In genomic region chr15:88745075-88745474, GRCh38 we compare ENCODE assay signal across 19 cellular contexts. TPM values are rescaled to one million over a fixed set of nuclear protein-coding genes. Genes with fewer than 3 reads are reported as not detected.
"Had no signal": no experiment of that assay in that cellular context is flagged by ENCODE, and none has a peak within 500 bp of the region (broad histone marks: within the 10 kb centered on the region; RNA-seq: fewer than 3 reads in every experiment).

No MANE protein-coding gene starts in this region.

- H3K4me3 ChIP-seq: heart right ventricle, left ventricle myocardium inferior, neural progenitor cell, skin epidermis, stomach, vagina had no signal

- H3K9ac ChIP-seq: neural progenitor cell, parathyroid adenoma had no signal

- H3K9me3 ChIP-seq: heart right ventricle, left ventricle myocardium inferior, stomach, vagina had no signal

- H3K9me3 Mint-ChIP-seq: activated CD4-positive, alpha-beta memory T cell treated with anti-CD3 and anti-CD28 coated beads, Interleukin-2, amount 10 ng/mL, durations not matched to agents 7 days and 5 days; activated naive CD8-positive, alpha-beta T cell treated with anti-CD3 and anti-CD28 coated beads, Interleukin-2, amount 10 ng/mL, durations not matched to agents 7 days and 5 days; activated T-cell treated with anti-CD3 and anti-CD28 coated beads, Interleukin-2, amount 50 U/mL, for 72 hours; dendritic cell treated with granulocyte-macrophage colony-stimulating factor and Interleukin-4, amounts not matched to agents 40 ng/mL and 50 ng/mL, for 4 days; neural progenitor cell had no signal

- H3K36me3 ChIP-seq: heart right ventricle, left ventricle myocardium inferior, neural progenitor cell, stomach, vagina had no signal

- H3K27me3 ChIP-seq: neural progenitor cell, vagina had no signal

- H3K4me1 ChIP-seq: heart right ventricle, left ventricle myocardium inferior, parathyroid adenoma, stomach, vagina had no signal

- DNase-seq: activated CD4-positive, alpha-beta memory T cell treated with anti-CD3 and anti-CD28 coated beads, Interleukin-2, amount 10 ng/mL, durations not matched to agents 7 days and 5 days; activated CD4-positive, alpha-beta T cell treated with anti-CD3 and anti-CD28 coated beads for 36 hours; activated gamma-delta T cell treated with Interleukin-2 at 50 U/mL for 16 hours; activated naive CD8-positive, alpha-beta T cell treated with anti-CD3 and anti-CD28 coated beads, Interleukin-2, amount 10 ng/mL, durations not matched to agents 7 days and 5 days; activated T-cell treated with anti-CD3 and anti-CD28 coated beads, Interleukin-2, amount 50 U/mL, for 72 hours; central memory CD4-positive, alpha-beta T cell; erythroblast; heart right ventricle; islet precursor cell; left ventricle myocardium inferior; retina; stomach; T-helper 1 cell had no signal

- H3K4me3 Mint-ChIP-seq: activated CD4-positive, alpha-beta memory T cell treated with anti-CD3 and anti-CD28 coated beads, Interleukin-2, amount 10 ng/mL, durations not matched to agents 7 days and 5 days; activated CD4-positive, alpha-beta T cell treated with anti-CD3 and anti-CD28 coated beads for 36 hours; activated naive CD8-positive, alpha-beta T cell treated with anti-CD3 and anti-CD28 coated beads, Interleukin-2, amount 10 ng/mL, durations not matched to agents 7 days and 5 days; activated T-cell treated with anti-CD3 and anti-CD28 coated beads, Interleukin-2, amount 50 U/mL, for 72 hours; dendritic cell treated with granulocyte-macrophage colony-stimulating factor and Interleukin-4, amounts not matched to agents 40 ng/mL and 50 ng/mL, for 4 days; neural progenitor cell had no signal

- H3K27ac Mint-ChIP-seq: activated CD4-positive, alpha-beta memory T cell treated with anti-CD3 and anti-CD28 coated beads, Interleukin-2, amount 10 ng/mL, durations not matched to agents 7 days and 5 days; activated CD4-positive, alpha-beta T cell treated with anti-CD3 and anti-CD28 coated beads for 36 hours; activated naive CD8-positive, alpha-beta T cell treated with anti-CD3 and anti-CD28 coated beads, Interleukin-2, amount 10 ng/mL, durations not matched to agents 7 days and 5 days; activated T-cell treated with anti-CD3 and anti-CD28 coated beads, Interleukin-2, amount 50 U/mL, for 72 hours; dendritic cell treated with granulocyte-macrophage colony-stimulating factor and Interleukin-4, amounts not matched to agents 40 ng/mL and 50 ng/mL, for 4 days; neural progenitor cell had no signal

- H2AFZ ChIP-seq: neural progenitor cell, parathyroid adenoma had no signal

- ATAC-seq: activated CD4-positive, alpha-beta T cell treated with anti-CD3 and anti-CD28 coated beads for 36 hours; activated T-cell treated with anti-CD3 and anti-CD28 coated beads, Interleukin-2, amount 50 U/mL, for 72 hours; heart right ventricle had no signal

- H3K27ac ChIP-seq: heart right ventricle, left ventricle myocardium inferior, neural progenitor cell, parathyroid adenoma, skin epidermis, stomach, vagina, VCaP had no signal

- H3K79me2 ChIP-seq: parathyroid adenoma had no signal

- H3K36me3 Mint-ChIP-seq: activated naive CD8-positive, alpha-beta T cell treated with anti-CD3 and anti-CD28 coated beads, Interleukin-2, amount 10 ng/mL, durations not matched to agents 7 days and 5 days; neural progenitor cell had no signal

- H3K4me1 Mint-ChIP-seq: activated CD4-positive, alpha-beta memory T cell treated with anti-CD3 and anti-CD28 coated beads, Interleukin-2, amount 10 ng/mL, durations not matched to agents 7 days and 5 days; activated CD4-positive, alpha-beta T cell treated with anti-CD3 and anti-CD28 coated beads for 36 hours; activated naive CD8-positive, alpha-beta T cell treated with anti-CD3 and anti-CD28 coated beads, Interleukin-2, amount 10 ng/mL, durations not matched to agents 7 days and 5 days; neural progenitor cell had no signal

RNA-seq across cellular contexts. Expression of gene ACAN, which starts 58.2 kb away (rescaled TPM):
- total RNA-seq: activated CD4-positive, alpha-beta memory T cell treated with anti-CD3 and anti-CD28 coated beads, Interleukin-2, amount 10 ng/mL, durations not matched to agents 7 days and 5 days; activated CD4-positive, alpha-beta T cell treated with anti-CD3 and anti-CD28 coated beads for 36 hours; activated naive CD8-positive, alpha-beta T cell treated with anti-CD3 and anti-CD28 coated beads, Interleukin-2, amount 10 ng/mL, durations not matched to agents 7 days and 5 days; activated T-cell treated with anti-CD3 and anti-CD28 coated beads, Interleukin-2, amount 50 U/mL, for 72 hours; left ventricle myocardium inferior had no signal
